In the genomic region with DNA sequence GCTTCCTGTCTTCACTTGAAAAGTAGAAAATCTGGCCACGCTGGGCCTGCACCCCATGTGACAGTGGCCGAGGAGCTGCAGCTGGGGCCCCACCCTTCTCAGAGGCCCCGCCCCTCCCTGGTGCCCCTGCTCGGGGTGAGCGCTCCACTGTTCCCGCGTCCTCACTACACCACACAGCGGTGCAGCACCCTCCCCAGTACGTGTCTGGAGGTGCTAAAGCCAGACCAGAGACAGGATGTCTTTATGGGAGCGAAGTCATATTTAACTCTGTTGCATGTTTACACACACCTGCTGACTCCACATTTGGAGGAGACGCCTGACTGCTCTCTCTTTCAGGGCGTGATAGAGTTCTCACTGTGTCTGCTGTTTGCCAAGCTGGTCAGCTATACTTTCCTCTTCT, we compare ENCODE assay signal across 1 cellular context.
TF ChIP-seq lines count a peak whose summit lies in the region.

No MANE protein-coding gene starts in this region.

TF ChIP-seq in GM12878, 131 proteins besides CTCF, POLR2A, EP300 and RAD21 (continued from another document):
- TF ChIP-seq, protein P1, sequence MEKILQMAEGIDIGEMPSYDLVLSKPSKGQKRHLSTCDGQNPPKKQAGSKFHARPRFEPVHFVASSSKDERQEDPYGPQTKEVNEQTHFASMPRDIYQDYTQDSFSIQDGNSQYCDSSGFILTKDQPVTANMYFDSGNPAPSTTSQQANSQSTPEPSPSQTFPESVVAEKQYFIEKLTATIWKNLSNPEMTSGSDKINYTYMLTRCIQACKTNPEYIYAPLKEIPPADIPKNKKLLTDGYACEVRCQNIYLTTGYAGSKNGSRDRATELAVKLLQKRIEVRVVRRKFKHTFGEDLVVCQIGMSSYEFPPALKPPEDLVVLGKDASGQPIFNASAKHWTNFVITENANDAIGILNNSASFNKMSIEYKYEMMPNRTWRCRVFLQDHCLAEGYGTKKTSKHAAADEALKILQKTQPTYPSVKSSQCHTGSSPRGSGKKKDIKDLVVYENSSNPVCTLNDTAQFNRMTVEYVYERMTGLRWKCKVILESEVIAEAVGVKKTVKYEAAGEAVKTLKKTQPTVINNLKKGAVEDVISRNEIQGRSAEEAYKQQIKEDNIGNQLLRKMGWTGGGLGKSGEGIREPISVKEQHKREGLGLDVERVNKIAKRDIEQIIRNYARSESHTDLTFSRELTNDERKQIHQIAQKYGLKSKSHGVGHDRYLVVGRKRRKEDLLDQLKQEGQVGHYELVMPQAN (conservative IDR thresholded peaks at IDR 0.05) = no peak
- TF ChIP-seq IKZF1 (conservative IDR thresholded peaks at IDR 0.05) (0 out of 2 replicates have a peak, but pooled peaks have one; percentile 14), MEF2A (IDR thresholded peaks at IDR 0.05; ENCODE audit: insufficient read depth, low read depth, low read length) (no peak), SMAD1 (IDR thresholded peaks at IDR 0.05; ENCODE audit: low read depth, partially characterized antibody) (no peak), TCF7 (IDR thresholded peaks at IDR 0.05; ENCODE audit: borderline replicate concordance) (no peak), PAX5 (IDR thresholded peaks at IDR 0.05; ENCODE audit: borderline replicate concordance, low read depth, low read length) (peak; percentile 50; the same call in 1 of the 2 replicates), SRF (IDR thresholded peaks at IDR 0.05; ENCODE audit: low read depth in 2 of 2, low read length in 2 of 2) (peak in 1 of 2 experiments; percentile 69; a peak in 2 of 4 replicates), SIX5 (IDR thresholded peaks at IDR 0.05; ENCODE audit: low read depth, low read length, severe bottlenecking) (no peak), CBX3 (IDR thresholded peaks at IDR 0.05; ENCODE audit: borderline replicate concordance, low read depth) (no peak)
- TF ChIP-seq, protein P2, sequence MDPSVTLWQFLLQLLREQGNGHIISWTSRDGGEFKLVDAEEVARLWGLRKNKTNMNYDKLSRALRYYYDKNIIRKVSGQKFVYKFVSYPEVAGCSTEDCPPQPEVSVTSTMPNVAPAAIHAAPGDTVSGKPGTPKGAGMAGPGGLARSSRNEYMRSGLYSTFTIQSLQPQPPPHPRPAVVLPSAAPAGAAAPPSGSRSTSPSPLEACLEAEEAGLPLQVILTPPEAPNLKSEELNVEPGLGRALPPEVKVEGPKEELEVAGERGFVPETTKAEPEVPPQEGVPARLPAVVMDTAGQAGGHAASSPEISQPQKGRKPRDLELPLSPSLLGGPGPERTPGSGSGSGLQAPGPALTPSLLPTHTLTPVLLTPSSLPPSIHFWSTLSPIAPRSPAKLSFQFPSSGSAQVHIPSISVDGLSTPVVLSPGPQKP (IDR thresholded peaks at IDR 0.05; ENCODE audit: low read depth, low read length) = no peak
- TF ChIP-seq, protein P3, sequence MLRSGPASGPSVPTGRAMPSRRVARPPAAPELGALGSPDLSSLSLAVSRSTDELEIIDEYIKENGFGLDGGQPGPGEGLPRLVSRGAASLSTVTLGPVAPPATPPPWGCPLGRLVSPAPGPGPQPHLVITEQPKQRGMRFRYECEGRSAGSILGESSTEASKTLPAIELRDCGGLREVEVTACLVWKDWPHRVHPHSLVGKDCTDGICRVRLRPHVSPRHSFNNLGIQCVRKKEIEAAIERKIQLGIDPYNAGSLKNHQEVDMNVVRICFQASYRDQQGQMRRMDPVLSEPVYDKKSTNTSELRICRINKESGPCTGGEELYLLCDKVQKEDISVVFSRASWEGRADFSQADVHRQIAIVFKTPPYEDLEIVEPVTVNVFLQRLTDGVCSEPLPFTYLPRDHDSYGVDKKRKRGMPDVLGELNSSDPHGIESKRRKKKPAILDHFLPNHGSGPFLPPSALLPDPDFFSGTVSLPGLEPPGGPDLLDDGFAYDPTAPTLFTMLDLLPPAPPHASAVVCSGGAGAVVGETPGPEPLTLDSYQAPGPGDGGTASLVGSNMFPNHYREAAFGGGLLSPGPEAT (IDR thresholded peaks at IDR 0.05; ENCODE audit: low read depth) = no peak
